ENCODE assay signal across 17 cellular contexts in genomic region chr10:16947071-16947470, GRCh38.
"Had no signal": no experiment of that assay in that cellular context is flagged by ENCODE, and none has a peak within 500 bp of the region (broad histone marks: within the 10 kb centered on the region; RNA-seq: fewer than 3 reads in every experiment).

No MANE protein-coding gene starts in this region.

- H3K4me3 ChIP-seq: esophagus squamous epithelium, gastroesophageal sphincter, ovary, right atrium auricular region, sigmoid colon had no signal

- H3K4me3 Mint-ChIP-seq: naive thymus-derived CD8-positive, alpha-beta T cell; neural crest cell had no signal

- DNase-seq: effector memory CD4-positive, alpha-beta T cell; esophagus squamous epithelium; foreskin fibroblast; glutamatergic neuron; kidney; left cardiac atrium; naive thymus-derived CD8-positive, alpha-beta T cell; nucleus accumbens; ovary; sigmoid colon; small intestine; stimulated activated CD4-positive, alpha-beta T cell treated with anti-CD3 and anti-CD28 coated beads, Interleukin-2, amount 100 ng/mL, for 48 hours; stimulated activated naive CD4-positive, alpha-beta T cell treated with Interleukin-2 at 50 U/mL for 16 hours; trophoblast cell had no signal

- H3K9me3 Mint-ChIP-seq: naive thymus-derived CD8-positive, alpha-beta T cell; neural crest cell had no signal

- ATAC-seq: gastroesophageal sphincter; left cardiac atrium; naive thymus-derived CD8-positive, alpha-beta T cell had no signal

- H3K27ac ChIP-seq: esophagus squamous epithelium, gastroesophageal sphincter, ovary, right atrium auricular region, sigmoid colon had no signal

- H3K9me3 ChIP-seq: esophagus squamous epithelium, gastroesophageal sphincter, ovary, right atrium auricular region, sigmoid colon had no signal

- H3K36me3 ChIP-seq: esophagus squamous epithelium, gastroesophageal sphincter, ovary, right atrium auricular region, sigmoid colon had no signal

- H3K27me3 ChIP-seq: esophagus squamous epithelium, gastroesophageal sphincter, ovary, right atrium auricular region, sigmoid colon had no signal

- H3K27me3 Mint-ChIP-seq: naive thymus-derived CD8-positive, alpha-beta T cell had no signal
